In the genomic region with DNA sequence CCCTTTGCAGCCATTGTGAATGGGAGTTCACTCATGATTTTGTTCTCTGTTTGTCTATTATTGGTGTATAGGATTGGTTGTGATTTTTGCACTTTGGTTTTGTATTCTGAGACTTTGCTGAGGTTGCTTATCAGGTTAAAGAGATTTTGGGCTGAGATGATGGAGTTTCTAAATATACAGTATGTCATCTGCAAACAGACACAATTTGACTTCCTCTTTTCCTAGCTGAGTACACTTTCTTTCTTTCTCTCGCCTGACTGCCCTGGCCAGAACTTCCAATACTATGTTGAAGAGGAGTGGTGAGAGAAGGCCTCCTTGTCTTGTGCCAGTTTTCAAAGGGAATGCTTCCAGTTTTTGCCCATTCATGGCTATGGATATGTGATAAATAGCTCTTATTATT, we compare ENCODE assay signal across 20 cellular contexts.
"Had no signal": no experiment of that assay in that cellular context is flagged by ENCODE, and none has a peak within 500 bp of the region (broad histone marks: within the 10 kb centered on the region; RNA-seq: fewer than 3 reads in every experiment).

No MANE protein-coding gene starts in this region.

- H3K27ac ChIP-seq: coronary artery, esophagus squamous epithelium had no signal

- ATAC-seq: activated CD8-positive, alpha-beta T cell treated with anti-CD3 and anti-CD28 coated beads, Interleukin-2, amount 10 ng/mL, durations not matched to agents 7 days and 5 days; left lobe of liver; naive thymus-derived CD8-positive, alpha-beta T cell; WTC11 had no signal

- FAIRE-seq: endothelial cell of umbilical vein, keratinocyte had no signal

- DNase-seq: activated CD4-positive, alpha-beta T cell treated with anti-CD3 and anti-CD28 coated beads, Interleukin-2, amount 10 ng/mL, durations not matched to agents 24 days and 14 days; activated CD8-positive, alpha-beta memory T cell treated with anti-CD3 and anti-CD28 coated beads, Interleukin-2, amount 50 U/mL, for 4 hours; activated CD8-positive, alpha-beta T cell treated with anti-CD3 and anti-CD28 coated beads, Interleukin-2, amount 10 ng/mL, durations not matched to agents 7 days and 5 days; activated naive CD8-positive, alpha-beta T cell treated with anti-CD3 and anti-CD28 coated beads, Interleukin-2, amount 10 ng/mL, durations not matched to agents 7 days and 5 days; central memory CD4-positive, alpha-beta T cell; effector CD4-positive, alpha-beta T cell; esophagus squamous epithelium; hippocampal formation; mammary epithelial cell; naive thymus-derived CD8-positive, alpha-beta T cell; stimulated activated CD4-positive, alpha-beta T cell treated with anti-CD3 and anti-CD28 coated beads, Interleukin-4, amount 100 ng/mL, for 24 hours; stimulated activated naive CD4-positive, alpha-beta T cell treated with Interleukin-2 at 50 U/mL for 16 hours; substantia nigra; T-helper 9 cell; trophoblast cell had no signal
